ENCODE assay signal across 9 cellular contexts in the genomic region with DNA sequence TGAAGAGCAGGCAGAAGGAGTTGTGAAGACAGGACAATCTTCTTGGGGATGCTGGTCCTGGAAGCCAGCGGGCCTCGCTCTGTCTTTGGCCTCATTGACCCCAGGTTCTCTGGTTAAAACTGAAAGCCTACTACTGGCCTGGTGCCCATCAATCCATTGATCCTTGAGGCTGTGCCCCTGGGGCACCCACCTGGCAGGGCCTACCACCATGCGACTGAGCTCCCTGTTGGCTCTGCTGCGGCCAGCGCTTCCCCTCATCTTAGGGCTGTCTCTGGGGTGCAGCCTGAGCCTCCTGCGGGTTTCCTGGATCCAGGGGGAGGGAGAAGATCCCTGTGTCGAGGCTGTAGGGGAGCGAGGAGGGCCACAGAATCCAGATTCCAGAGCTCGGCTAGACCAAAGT. TPM values are rescaled to one million over a fixed set of nuclear protein-coding genes. Genes with fewer than 3 reads are reported as not detected.
DNase-seq lines count a peak whose midpoint lies in the region; ATAC-seq and TF ChIP-seq lines count a peak whose summit lies in the region.
"Had no signal": no experiment of that assay in that cellular context is flagged by ENCODE, and none has a peak within 500 bp of the region (broad histone marks: within the 10 kb centered on the region; RNA-seq: fewer than 3 reads in every experiment).

No MANE protein-coding gene starts in this region.

- no peak overlapping the region for H2BK12ac ChIP-seq in mesenchymal stem cell (ENCODE audit: low read length in 2 of 2)

- ATAC-seq in Right ventricle myocardium inferior (no peak), GM19397 (IDR thresholded peaks at IDR 0.05; ENCODE audit: unreplicated experiment) (no peak), HG03354 (IDR thresholded peaks at IDR 0.05; ENCODE audit: poor library complexity, severe bottlenecking, unreplicated experiment) (no peak)

- WGBS in mesenchymal stem cell, result 81% methylated on average over 9 of the region's 9 CpGs

- H3K36me3 ChIP-seq in left ventricle myocardium inferior (peaks cover 37% of the 10 kb centered on the region), mesenchymal stem cell (ENCODE audit: control insufficient read depth in 1 of 2, insufficient read depth in 2 of 2, low read depth in 1 of 2, low read length in 2 of 2) (peaks cover 44 to 47% of the 10 kb centered on the region in 2 experiments), vagina (peaks cover 0 to 21% of the 10 kb centered on the region in 2 donors)

- intact Hi-C loops in left ventricle myocardium inferior (cut with micrococcal nuclease), result no loop called here
- intact Hi-C loops in Right ventricle myocardium inferior (cut with DNase I), result loop anchor here (2.0 kb wide), 1 partner anchor 69 kb away; no protein-coding TSS in a partner anchor
- intact Hi-C loops in vagina (cut with DNase I), result loop anchor here (10.0 kb wide), 1 partner anchor 179 kb away; the partner anchor contains the start of genes CDK5 and SLC4A2

- H3K79me1 ChIP-seq in mesenchymal stem cell (replicated peaks; ENCODE audit: low read length, poor library complexity, severe bottlenecking), result peaks cover 5% of the 10 kb centered on the region

- no peak overlapping the region for H4K8ac ChIP-seq in mesenchymal stem cell (ENCODE audit: low read length)

- no peak overlapping the region for H2AFZ ChIP-seq in mesenchymal stem cell (ENCODE audit: low read depth, low read length)

- no peak overlapping the region for H3K18ac ChIP-seq in mesenchymal stem cell (ENCODE audit: low read depth in 1 of 2, low read length in 2 of 2)

- H3K4me1 ChIP-seq in left ventricle myocardium inferior (peaks cover 46% of the 10 kb centered on the region), mesenchymal stem cell (ENCODE audit: control insufficient read depth, insufficient read depth, low read depth, low read length) (peaks cover 25% of the 10 kb centered on the region), vagina (peaks cover 29% of the 10 kb centered on the region)

- H3K14ac ChIP-seq in mesenchymal stem cell (ENCODE audit: low read length in 2 of 2), result no peak overlapping the region

- TF ChIP-seq CTCF in left ventricle myocardium inferior (IDR thresholded peaks at IDR 0.05; ENCODE audit: borderline replicate concordance) (no peak), astrocyte of the spinal cord (IDR thresholded peaks at IDR 0.05; ENCODE audit: low read depth, low read length) (no peak), vagina (IDR thresholded peaks at IDR 0.05) (no peak)

- no peak overlapping the region for H2BK120ac ChIP-seq in mesenchymal stem cell (ENCODE audit: low read depth, low read length)

- H3K27ac ChIP-seq in left ventricle myocardium inferior (replicated peaks), result peak overlapping the region; percentile 90
- no peak overlapping the region for H3K27ac ChIP-seq in mesenchymal stem cell (ENCODE audit: low read length, poor library complexity, severe bottlenecking)
- H3K27ac ChIP-seq in vagina, result no peak overlapping the region

- in situ Hi-C loops in astrocyte of the spinal cord (cut with HindIII; ENCODE audit: low sequenced_read_pairs), result no loop called here

- H3K4ac ChIP-seq in mesenchymal stem cell (ENCODE audit: low read depth in 1 of 2, low read length in 2 of 2), result no peak overlapping the region

- H3K27me3 ChIP-seq in left ventricle myocardium inferior (ENCODE audit: low read depth), result no peaks in the 10 kb centered on the region
- no peaks in the 10 kb centered on the region for H3K27me3 ChIP-seq in mesenchymal stem cell (ENCODE audit: control insufficient read depth in 1 of 2, insufficient read depth in 1 of 2, low read length in 2 of 2)
- H3K27me3 ChIP-seq in vagina, result no peaks in the 10 kb centered on the region

- TF ChIP-seq POLR2A in vagina (IDR thresholded peaks at IDR 0.05), result no peak

- no peak overlapping the region for H4K91ac ChIP-seq in mesenchymal stem cell (ENCODE audit: low read length)

- H3K4me3 ChIP-seq in left ventricle myocardium inferior (peak overlapping the region; percentile 99), astrocyte of the spinal cord (ENCODE audit: low read depth, low read length) (peak overlapping the region; percentile 89), mesenchymal stem cell (ENCODE audit: insufficient read depth in 1 of 2, low read depth in 1 of 2, low read length in 2 of 2) (peak overlapping the region; percentile 26 to 97), vagina (peak overlapping the region; percentile 87 to 89)

- DNase-seq in left ventricle myocardium inferior (no peak), Right ventricle myocardium inferior (ENCODE audit: missing footprints) (no peak), astrocyte of the spinal cord (ENCODE audit: low read depth, low spot score) (no peak), mesenchymal stem cell (no peak), vagina (ENCODE audit: extremely low spot score in 2 of 2) (no peak), HuH-7 (ENCODE audit: low spot score) (no peak)
- DNase-seq: DMS 273 treated with DMSO at 0.1 percent for 48 hours had no signal

- H3K9ac ChIP-seq in mesenchymal stem cell (ENCODE audit: low read length), result peak overlapping the region; percentile 97

- peak overlapping the region; percentile 86 for H3K4me2 ChIP-seq in mesenchymal stem cell (ENCODE audit: low read length, poor library complexity, severe bottlenecking)

- no peak overlapping the region for H2BK5ac ChIP-seq in mesenchymal stem cell (ENCODE audit: low read depth, low read length, poor library complexity, severe bottlenecking)

- H3K23ac ChIP-seq in mesenchymal stem cell (ENCODE audit: low read length in 2 of 2), result no peak overlapping the region

- no peak overlapping the region for H2BK15ac ChIP-seq in mesenchymal stem cell (ENCODE audit: low read depth, poor library complexity, severe bottlenecking)

- H3K9me3 ChIP-seq in left ventricle myocardium inferior (replicated peaks) (no peaks in the 10 kb centered on the region), mesenchymal stem cell (ENCODE audit: control insufficient read depth, low read length) (no peaks in the 10 kb centered on the region), vagina (no peaks in the 10 kb centered on the region)

- no peak overlapping the region for H2AK5ac ChIP-seq in mesenchymal stem cell (ENCODE audit: low read length, severe bottlenecking)

RNA-seq across cellular contexts. Expression of gene CHPF2, which starts 1.5 kb away (rescaled TPM):
- total RNA-seq in left ventricle myocardium inferior (17.3 TPM), Right ventricle myocardium inferior (11.6 TPM), vagina (28.0 TPM)
- polyA plus RNA-seq in mesenchymal stem cell (2013, experiment 1 of 2), result 73.1 TPM
- 72.6 TPM for polyA plus RNA-seq in mesenchymal stem cell (2013, experiment 2 of 2)

RNA-seq across cellular contexts. Expression of gene ABCF2, which starts 6.8 kb away (rescaled TPM):
- total RNA-seq in left ventricle myocardium inferior (30.5 TPM), Right ventricle myocardium inferior (24.5 TPM), vagina (25.3 TPM)
- 26.1 TPM for polyA plus RNA-seq in mesenchymal stem cell (2013, experiment 1 of 2)
- polyA plus RNA-seq in mesenchymal stem cell (2013, experiment 2 of 2), result 25.0 TPM

RNA-seq across cellular contexts. Expression of gene SMARCD3, which starts 14.7 kb away (rescaled TPM):
- 104 TPM for total RNA-seq in left ventricle myocardium inferior
- total RNA-seq in Right ventricle myocardium inferior, result 110 TPM
- polyA plus RNA-seq in mesenchymal stem cell (2013, experiment 1 of 2), result 81.8 TPM
- 74.6 TPM for polyA plus RNA-seq in mesenchymal stem cell (2013, experiment 2 of 2)
- 39.8 TPM for total RNA-seq in vagina

RNA-seq across cellular contexts. Expression of gene H2BK1, which starts 23.5 kb away (rescaled TPM):
- total RNA-seq in left ventricle myocardium inferior (not detected), Right ventricle myocardium inferior (not detected), vagina (not detected)
- polyA plus RNA-seq in mesenchymal stem cell (2013, experiment 1 of 2), result not detected
- polyA plus RNA-seq in mesenchymal stem cell (2013, experiment 2 of 2), result not detected

RNA-seq across cellular contexts. Expression of gene ASB10, which starts 46.8 kb away (rescaled TPM):
- total RNA-seq in left ventricle myocardium inferior (35.4 TPM), Right ventricle myocardium inferior (41.4 TPM), vagina (not detected)
- polyA plus RNA-seq in mesenchymal stem cell (2013, experiment 1 of 2), result not detected
- polyA plus RNA-seq in mesenchymal stem cell (2013, experiment 2 of 2), result not detected
